ENCODE assay signal across 11 cellular contexts in genomic region chr6:119308048-119308570, GRCh38. TPM values are rescaled to one million over a fixed set of nuclear protein-coding genes. Genes with fewer than 3 reads are reported as not detected.
DNase-seq lines count a peak whose midpoint lies in the region; ATAC-seq and TF ChIP-seq lines count a peak whose summit lies in the region.
"Had no signal": no experiment of that assay in that cellular context is flagged by ENCODE, and none has a peak within 500 bp of the region (broad histone marks: within the 10 kb centered on the region; RNA-seq: fewer than 3 reads in every experiment).

No MANE protein-coding gene starts in this region.

- TF ChIP-seq CTCF in left ventricle myocardium inferior (IDR thresholded peaks at IDR 0.05; ENCODE audit: borderline replicate concordance) (no peak), RWPE1 (conservative IDR thresholded peaks at IDR 0.05; ENCODE audit: low read depth) (no peak), fibroblast of villous mesenchyme (IDR thresholded peaks at IDR 0.05; ENCODE audit: insufficient read depth, low read depth, low read length) (no peak), nephron progenitor cell (IDR thresholded peaks at IDR 0.05) (no peak)

- H3K4me1 Mint-ChIP-seq in nephron progenitor cell: peaks cover 55% of the 10 kb centered on the region

- ATAC-seq in Right ventricle myocardium superior (ENCODE audit: poor library complexity): peak; percentile 27
- no peak for ATAC-seq in GM19351 (IDR thresholded peaks at IDR 0.05; ENCODE audit: unreplicated experiment)
- no peak for ATAC-seq in HG02610 (IDR thresholded peaks at IDR 0.05; ENCODE audit: unreplicated experiment)
- ATAC-seq: CD8-positive, alpha-beta T cell; naive thymus-derived CD4-positive, alpha-beta T cell had no signal

- POLR2A ChIA-PET in RWPE1 (lab: Yijun Ruan, JAX; ENCODE audit: low non-redundant PET): no interaction called here

- no peaks in the 10 kb centered on the region for H3K9me3 Mint-ChIP-seq in nephron progenitor cell
- H3K9me3 Mint-ChIP-seq: CD8-positive, alpha-beta T cell had no signal

- H3K27me3 ChIP-seq in left ventricle myocardium inferior (ENCODE audit: low read depth): no peaks in the 10 kb centered on the region
- H3K27me3 ChIP-seq: esophagus muscularis mucosa had no signal

- no peaks in the 10 kb centered on the region for H3K9me3 ChIP-seq in left ventricle myocardium inferior (replicated peaks)
- H3K9me3 ChIP-seq: esophagus muscularis mucosa had no signal

- peaks cover 5% of the 10 kb centered on the region for H3K36me3 Mint-ChIP-seq in nephron progenitor cell (ENCODE audit: low read depth)

- no peak overlapping the region for H3K27ac Mint-ChIP-seq in nephron progenitor cell
- H3K27ac Mint-ChIP-seq: CD8-positive, alpha-beta T cell; naive thymus-derived CD4-positive, alpha-beta T cell had no signal

- H3K27ac ChIP-seq in left ventricle myocardium inferior (replicated peaks) (no peak overlapping the region), RWPE1 (no peak overlapping the region)
- H3K27ac ChIP-seq: esophagus muscularis mucosa had no signal

- H3K4me3 ChIP-seq in left ventricle myocardium inferior (no peak overlapping the region), fibroblast of villous mesenchyme (ENCODE audit: low read depth, low read length) (no peak overlapping the region)
- H3K4me3 ChIP-seq: esophagus muscularis mucosa had no signal

- intact Hi-C loops in Right ventricle myocardium superior (cut with DNase I): no loop called here
- intact Hi-C loops in left ventricle myocardium inferior (cut with micrococcal nuclease): no loop called here

- no peak overlapping the region for H3K4me3 Mint-ChIP-seq in nephron progenitor cell
- H3K4me3 Mint-ChIP-seq: CD8-positive, alpha-beta T cell; naive thymus-derived CD4-positive, alpha-beta T cell had no signal

- no peaks in the 10 kb centered on the region for H3K27me3 Mint-ChIP-seq in nephron progenitor cell (ENCODE audit: low read depth, poor library complexity)
- H3K27me3 Mint-ChIP-seq: naive thymus-derived CD4-positive, alpha-beta T cell had no signal

- H3K4me1 ChIP-seq in left ventricle myocardium inferior: peaks cover 47% of the 10 kb centered on the region

- no peak for DNase-seq in Right ventricle myocardium superior
- no peak for DNase-seq in left ventricle myocardium inferior
- peak; percentile 23 for DNase-seq in RWPE1 (ENCODE audit: low spot score)
- peak; percentile 81 for DNase-seq in fibroblast of villous mesenchyme (ENCODE audit: low read depth)
- DNase-seq in activated CD4-positive, CD25-positive, alpha-beta regulatory T cell (lab: John Stamatoyannopoulos, UW): no peak
- no peak for DNase-seq in nephron progenitor cell
- DNase-seq: CD8-positive, alpha-beta T cell; naive thymus-derived CD4-positive, alpha-beta T cell had no signal

- CTCF ChIA-PET in RWPE1 (lab: Yijun Ruan, JAX): no interaction called here

- H3K36me3 ChIP-seq in left ventricle myocardium inferior: peaks cover 19% of the 10 kb centered on the region

RNA-seq across cellular contexts. Expression of gene MAN1A1, which starts 41.5 kb away (rescaled TPM):
- total RNA-seq in Right ventricle myocardium superior (17.2 TPM), left ventricle myocardium inferior (19.7 TPM), fibroblast of villous mesenchyme (76.3 and 104 TPM in 2 replicates)

Comparison
In these comparisons a context has a peak if more than half of its experiments do, and no peak if none do; other contexts are left out.
1. DNase-seq: peak in RWPE1 (single experiment) and fibroblast of villous mesenchyme (single experiment); none in Right ventricle myocardium superior (single experiment), left ventricle myocardium inferior (single experiment), activated CD4-positive, CD25-positive, alpha-beta regulatory T cell (0 of 4) and nephron progenitor cell (single experiment).